Comparison of ENCODE assay signal across 13 cellular contexts in the genomic region with DNA sequence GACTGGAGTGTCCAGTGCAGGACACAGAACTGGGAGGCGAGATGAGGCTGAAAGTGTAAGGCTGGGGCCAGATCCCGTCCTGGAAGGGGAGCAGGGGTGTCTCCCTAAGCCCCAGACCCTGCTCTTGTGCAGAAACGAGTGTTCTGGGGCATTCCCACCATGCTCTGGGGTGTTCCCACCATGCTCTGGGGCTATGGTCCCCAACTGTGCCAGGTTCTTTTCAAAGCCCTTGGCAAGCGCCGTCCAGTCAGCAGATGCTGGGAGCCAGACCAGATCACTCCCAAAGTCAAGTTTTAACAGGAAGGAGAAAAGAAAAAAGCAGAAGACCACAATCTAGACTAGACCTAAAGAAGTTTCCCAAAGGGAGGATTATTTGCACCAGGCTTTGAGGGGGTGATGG. TPM values are rescaled to one million over a fixed set of nuclear protein-coding genes. Genes with fewer than 3 reads are reported as not detected.
DNase-seq lines count a peak whose midpoint lies in the region; ATAC-seq and TF ChIP-seq lines count a peak whose summit lies in the region.
"Had no signal": no experiment of that assay in that cellular context is flagged by ENCODE, and none has a peak within 500 bp of the region (broad histone marks: within the 10 kb centered on the region; RNA-seq: fewer than 3 reads in every experiment).

No MANE protein-coding gene starts in this region.

- H3K9me3 ChIP-seq in CD4-positive, CD25-positive, alpha-beta regulatory T cell (ENCODE audit: control insufficient read depth in 2 of 2, low read length in 2 of 2) = no peaks in the 10 kb centered on the region
- H3K9me3 ChIP-seq in cardiac muscle cell (ENCODE audit: low read depth) = no peaks in the 10 kb centered on the region
- H3K9me3 ChIP-seq: body of pancreas had no signal

- no peak overlapping the region for H3K27ac ChIP-seq in CD4-positive, CD25-positive, alpha-beta regulatory T cell (ENCODE audit: insufficient read depth, low read length, poor library complexity, severe bottlenecking)
- peak overlapping the region; percentile 97 for H3K27ac ChIP-seq in cardiac muscle cell

- no peak for DNase-seq in CD4-positive, CD25-positive, alpha-beta regulatory T cell
- DNase-seq in activated B cell treated with CpG ODN at 0.5 μM for 24 hours = no peak
- DNase-seq in cardiac muscle cell (ENCODE audit: low read depth in 1 of 2, low spot score in 1 of 2) = no peak
- DNase-seq in progenitor cell of endocrine pancreas (ENCODE audit: low spot score, unreplicated experiment) = no peak
- DNase-seq in NCI-H2227 (lab: John Stamatoyannopoulos, UW; ENCODE audit: unreplicated experiment) = no peak
- no peak for DNase-seq in mesenteric fat pad (ENCODE audit: low spot score)
- no peak for DNase-seq in NCI-H510A treated with DMSO at 0.1 percent for 48 hours (lab: John Stamatoyannopoulos, UW)
- DNase-seq in NCI-H1436 (lab: John Stamatoyannopoulos, UW) = no peak
- DNase-seq: body of pancreas; foreskin fibroblast; NCI-H446; stimulated activated naive CD8-positive, alpha-beta T cell treated with anti-CD3 and anti-CD28 coated beads, Interleukin-15, amount 100 ng/mL, for 72 hours had no signal

- H3K9me3 Mint-ChIP-seq in CD4-positive, CD25-positive, alpha-beta regulatory T cell = no peaks in the 10 kb centered on the region
- H3K9me3 Mint-ChIP-seq in activated B cell treated with CpG ODN at 0.5 μM for 24 hours = no peaks in the 10 kb centered on the region
- no peaks in the 10 kb centered on the region for H3K9me3 Mint-ChIP-seq in progenitor cell of endocrine pancreas (ENCODE audit: low read depth)
- H3K9me3 Mint-ChIP-seq: stimulated activated naive CD8-positive, alpha-beta T cell treated with anti-CD3 and anti-CD28 coated beads, Interleukin-15, amount 100 ng/mL, for 72 hours had no signal

- no peaks in the 10 kb centered on the region for H3K27me3 Mint-ChIP-seq in CD4-positive, CD25-positive, alpha-beta regulatory T cell
- no peaks in the 10 kb centered on the region for H3K27me3 Mint-ChIP-seq in activated B cell treated with CpG ODN at 0.5 μM for 24 hours
- H3K27me3 Mint-ChIP-seq in progenitor cell of endocrine pancreas = no peaks in the 10 kb centered on the region
- H3K27me3 Mint-ChIP-seq: stimulated activated naive CD8-positive, alpha-beta T cell treated with anti-CD3 and anti-CD28 coated beads, Interleukin-15, amount 100 ng/mL, for 72 hours had no signal

- CTCF ChIA-PET in activated B cell treated with CpG ODN at 0.5 μM for 24 hours (lab: Charles Lee) = no interaction called here

- H3K27me3 ChIP-seq in CD4-positive, CD25-positive, alpha-beta regulatory T cell (ENCODE audit: control insufficient read depth, insufficient read depth, low read length) = no peaks in the 10 kb centered on the region
- no peaks in the 10 kb centered on the region for H3K27me3 ChIP-seq in cardiac muscle cell
- H3K27me3 ChIP-seq: body of pancreas had no signal

- POLR2A ChIA-PET in activated B cell treated with CpG ODN at 0.5 μM for 24 hours (lab: Charles Lee) = interaction anchor here (2.1 kb wide), 1 partner anchor 13 kb away, joined by 5 read pairs; no protein-coding TSS in a partner anchor

- peaks cover 5 to 28% (median 17%) of the 10 kb centered on the region in 4 donors for H3K4me1 Mint-ChIP-seq in CD4-positive, CD25-positive, alpha-beta regulatory T cell
- H3K4me1 Mint-ChIP-seq in activated B cell treated with CpG ODN at 0.5 μM for 24 hours (peaks cover 21% of the 10 kb centered on the region), progenitor cell of endocrine pancreas (ENCODE audit: low read depth) (peaks cover 17% of the 10 kb centered on the region)

- H3K4me1 ChIP-seq in CD4-positive, CD25-positive, alpha-beta regulatory T cell (ENCODE audit: control insufficient read depth, insufficient read depth, low read length, poor library complexity, severe bottlenecking) = peaks cover 20% of the 10 kb centered on the region
- peaks cover 19% of the 10 kb centered on the region for H3K4me1 ChIP-seq in cardiac muscle cell (ENCODE audit: low read depth)

- peak overlapping the region in 1 of 3 donors; percentile 52 for H3K27ac Mint-ChIP-seq in CD4-positive, CD25-positive, alpha-beta regulatory T cell
- no peak overlapping the region for H3K27ac Mint-ChIP-seq in activated B cell treated with CpG ODN at 0.5 μM for 24 hours
- peak overlapping the region; percentile 53 for H3K27ac Mint-ChIP-seq in progenitor cell of endocrine pancreas
- H3K27ac Mint-ChIP-seq: stimulated activated naive CD8-positive, alpha-beta T cell treated with anti-CD3 and anti-CD28 coated beads, Interleukin-15, amount 100 ng/mL, for 72 hours had no signal

- intact Hi-C loops in activated B cell treated with CpG ODN at 0.5 μM for 24 hours (cut with micrococcal nuclease) = no loop called here

- TF ChIP-seq CTCF in activated B cell treated with CpG ODN at 0.5 μM for 24 hours (IDR thresholded peaks at IDR 0.05) = no peak
- no peak for TF ChIP-seq CTCF in cardiac muscle cell (IDR thresholded peaks at IDR 0.05; ENCODE audit: low read depth, low read length)
- no peak for TF ChIP-seq CTCF in progenitor cell of endocrine pancreas (IDR thresholded peaks at IDR 0.05; ENCODE audit: unreplicated experiment)

- H3K36me3 Mint-ChIP-seq in CD4-positive, CD25-positive, alpha-beta regulatory T cell = no peaks in the 10 kb centered on the region
- H3K36me3 Mint-ChIP-seq in activated B cell treated with CpG ODN at 0.5 μM for 24 hours (ENCODE audit: low read depth) = peaks cover 16% of the 10 kb centered on the region
- H3K36me3 Mint-ChIP-seq in progenitor cell of endocrine pancreas (ENCODE audit: insufficient read depth) = peaks cover 4% of the 10 kb centered on the region

- ATAC-seq in CD4-positive, CD25-positive, alpha-beta regulatory T cell (ENCODE audit: low read depth in 2 of 2) = no peak
- ATAC-seq in activated B cell treated with CpG ODN at 0.5 μM for 24 hours (ENCODE audit: low read depth) = no peak
- ATAC-seq: body of pancreas; K562; stimulated activated naive CD8-positive, alpha-beta T cell treated with anti-CD3 and anti-CD28 coated beads, Interleukin-15, amount 100 ng/mL, for 72 hours had no signal

- peak overlapping the region; percentile 38 to 88 (median 67) for H3K4me3 Mint-ChIP-seq in CD4-positive, CD25-positive, alpha-beta regulatory T cell
- H3K4me3 Mint-ChIP-seq in activated B cell treated with CpG ODN at 0.5 μM for 24 hours = peak overlapping the region; percentile 1
- peak overlapping the region; percentile 96 for H3K4me3 Mint-ChIP-seq in progenitor cell of endocrine pancreas (ENCODE audit: low read depth)

- H3K36me3 ChIP-seq in CD4-positive, CD25-positive, alpha-beta regulatory T cell (ENCODE audit: control insufficient read depth, insufficient read depth, low read length) = no peaks in the 10 kb centered on the region
- H3K36me3 ChIP-seq in cardiac muscle cell = peaks cover 6% of the 10 kb centered on the region

- no peak overlapping the region for H3K4me3 ChIP-seq in CD4-positive, CD25-positive, alpha-beta regulatory T cell (ENCODE audit: low read depth, low read length)
- no peak overlapping the region for H3K4me3 ChIP-seq in cardiac muscle cell
- H3K4me3 ChIP-seq: body of pancreas, K562 had no signal

RNA-seq across cellular contexts. Expression of a gene that starts 2.5 kb away (rescaled TPM):
- total RNA-seq in CD4-positive, CD25-positive, alpha-beta regulatory T cell = 14.9 TPM
- 10 to 100 TPM; 33.2 to 43.6 (median 35.7) TPM for polyA plus RNA-seq in CD4-positive, CD25-positive, alpha-beta regulatory T cell
- 15.1 and 16.4 TPM in 2 replicates for total RNA-seq in activated B cell treated with CpG ODN at 0.5 μM for 24 hours
- 141 and 232 TPM in 2 replicates for total RNA-seq in cardiac muscle cell
- 155 and 286 TPM in 2 replicates for polyA plus RNA-seq in cardiac muscle cell
- total RNA-seq in progenitor cell of endocrine pancreas = 81.3 and 93.8 TPM in 2 replicates
- 96.6 TPM for total RNA-seq in mesenteric fat pad

RNA-seq across cellular contexts. Expression of a gene that starts 2.8 kb away (rescaled TPM):
- 27.2 TPM for total RNA-seq in CD4-positive, CD25-positive, alpha-beta regulatory T cell
- 100 to 1,000 TPM; 112 to 125 (median 117) TPM for polyA plus RNA-seq in CD4-positive, CD25-positive, alpha-beta regulatory T cell
- total RNA-seq in activated B cell treated with CpG ODN at 0.5 μM for 24 hours = 33.8 and 38.0 TPM in 2 replicates
- 56.0 and 91.8 TPM in 2 replicates for total RNA-seq in cardiac muscle cell
- 154 and 165 TPM in 2 replicates for polyA plus RNA-seq in cardiac muscle cell
- 40.0 and 42.8 TPM in 2 replicates for total RNA-seq in progenitor cell of endocrine pancreas
- total RNA-seq in mesenteric fat pad = 34.7 TPM

RNA-seq across cellular contexts. Expression of a gene that starts 29.3 kb away (rescaled TPM):
- 10.0 TPM for total RNA-seq in CD4-positive, CD25-positive, alpha-beta regulatory T cell
- 10 to 100 TPM; 10.2 to 11.5 (median 10.4) TPM for polyA plus RNA-seq in CD4-positive, CD25-positive, alpha-beta regulatory T cell
- total RNA-seq in activated B cell treated with CpG ODN at 0.5 μM for 24 hours (12.8 and 13.5 TPM in 2 replicates), cardiac muscle cell (17.0 and 21.1 TPM in 2 replicates), progenitor cell of endocrine pancreas (16.4 and 16.5 TPM in 2 replicates), mesenteric fat pad (21.6 TPM)
- polyA plus RNA-seq in cardiac muscle cell = 13.5 and 17.8 TPM in 2 replicates

RNA-seq across cellular contexts. Expression of a gene that starts 29.8 kb away (rescaled TPM):
- total RNA-seq in CD4-positive, CD25-positive, alpha-beta regulatory T cell = 7.5 TPM
- 1 to 10 TPM; 6.1 to 8.5 (median 6.8) TPM for polyA plus RNA-seq in CD4-positive, CD25-positive, alpha-beta regulatory T cell
- total RNA-seq in activated B cell treated with CpG ODN at 0.5 μM for 24 hours = 8.1 and 9.5 TPM in 2 replicates
- 6.1 and 8.8 TPM in 2 replicates for total RNA-seq in cardiac muscle cell
- polyA plus RNA-seq in cardiac muscle cell = 3.6 and 5.0 TPM in 2 replicates
- total RNA-seq in progenitor cell of endocrine pancreas = 19.2 and 22.0 TPM in 2 replicates
- 17.7 TPM for total RNA-seq in mesenteric fat pad

RNA-seq across cellular contexts. Expression of a gene that starts 30.1 kb away (rescaled TPM):
- 16.7 TPM for total RNA-seq in CD4-positive, CD25-positive, alpha-beta regulatory T cell
- 10 to 100 TPM; 11.8 to 21.0 (median 14.5) TPM for polyA plus RNA-seq in CD4-positive, CD25-positive, alpha-beta regulatory T cell
- 295 and 349 TPM in 2 replicates for total RNA-seq in activated B cell treated with CpG ODN at 0.5 μM for 24 hours
- total RNA-seq in cardiac muscle cell = 0.09 and 0.46 TPM in 2 replicates
- 0.46 TPM in 1 of 2 replicates, not detected in the other for polyA plus RNA-seq in cardiac muscle cell
- 0.89 and 0.95 TPM in 2 replicates for total RNA-seq in progenitor cell of endocrine pancreas
- total RNA-seq in mesenteric fat pad = 0.29 TPM

Comparison
In these comparisons a context has a peak if more than half of its experiments do, and no peak if none do; other contexts are left out.
1. H3K4me3 Mint-ChIP-seq: peak in every context shown above with its lines; median percentile 96 in progenitor cell of endocrine pancreas; 67 in CD4-positive, CD25-positive, alpha-beta regulatory T cell; 1 in activated B cell treated with CpG ODN at 0.5 μM for 24 hours.